In genomic region chr4:139452000-139452399, GRCh38 we compare ENCODE assay signal across 10 cellular contexts. TPM values are rescaled to one million over a fixed set of nuclear protein-coding genes. Genes with fewer than 3 reads are reported as not detected.
DNase-seq lines count a peak whose midpoint lies in the region; ATAC-seq lines count a peak whose summit lies in the region.
"Had no signal": no experiment of that assay in that cellular context is flagged by ENCODE, and none has a peak within 500 bp of the region (broad histone marks: within the 10 kb centered on the region; RNA-seq: fewer than 3 reads in every experiment).

No MANE protein-coding gene starts in this region.

- peaks cover 44% of the 10 kb centered on the region for H3K4me1 Mint-ChIP-seq in stimulated activated naive CD8-positive, alpha-beta T cell treated with anti-CD3 and anti-CD28 coated beads, Interleukin-15, Interleukin-2, amounts not matched to agents 100 ng/mL and 50 ng/mL, for 24 hours (ENCODE audit: low read depth)
- peaks cover 43% of the 10 kb centered on the region for H3K4me1 Mint-ChIP-seq in activated naive CD8-positive, alpha-beta T cell (ENCODE audit: low read depth)
- H3K4me1 Mint-ChIP-seq in immature natural killer cell: peaks cover 45 to 52% of the 10 kb centered on the region in 2 donors

- no peak overlapping the region for H3K27ac Mint-ChIP-seq in stimulated activated naive CD8-positive, alpha-beta T cell treated with anti-CD3 and anti-CD28 coated beads, Interleukin-15, Interleukin-2, amounts not matched to agents 100 ng/mL and 50 ng/mL, for 24 hours
- peak overlapping the region; percentile 98 for H3K27ac Mint-ChIP-seq in activated naive CD8-positive, alpha-beta T cell
- H3K27ac Mint-ChIP-seq in immature natural killer cell: peak overlapping the region; percentile 96 to 99 (median 98)

- peak overlapping the region; percentile 93 for H3K4me3 Mint-ChIP-seq in stimulated activated naive CD8-positive, alpha-beta T cell treated with anti-CD3 and anti-CD28 coated beads, Interleukin-15, Interleukin-2, amounts not matched to agents 100 ng/mL and 50 ng/mL, for 24 hours
- peak overlapping the region; percentile 95 for H3K4me3 Mint-ChIP-seq in activated naive CD8-positive, alpha-beta T cell
- peak overlapping the region in 2 of 5 donors; percentile 31 to 97 for H3K4me3 Mint-ChIP-seq in immature natural killer cell

- in situ Hi-C loops in ACHN (cut with HindIII; ENCODE audit: low pct_ligation_motif_present, low pct_unique_long_range_greater_than_20kb, low sequenced_read_pairs): no loop called here

- no peaks in the 10 kb centered on the region for H3K27me3 Mint-ChIP-seq in stimulated activated naive CD8-positive, alpha-beta T cell treated with anti-CD3 and anti-CD28 coated beads, Interleukin-15, Interleukin-2, amounts not matched to agents 100 ng/mL and 50 ng/mL, for 24 hours
- H3K27me3 Mint-ChIP-seq in activated naive CD8-positive, alpha-beta T cell: no peaks in the 10 kb centered on the region
- H3K27me3 Mint-ChIP-seq in immature natural killer cell (ENCODE audit: low read depth in 3 of 3): peaks cover 9 to 15% (median 15%) of the 10 kb centered on the region in 3 donors

- no peak for ATAC-seq in stimulated activated naive CD8-positive, alpha-beta T cell treated with anti-CD3 and anti-CD28 coated beads, Interleukin-15, Interleukin-2, amounts not matched to agents 100 U/mL and 50 U/mL, for 24 hours
- ATAC-seq in GM21423 (IDR thresholded peaks at IDR 0.05; ENCODE audit: unreplicated experiment): no peak
- no peak for ATAC-seq in GM18909 (IDR thresholded peaks at IDR 0.05; ENCODE audit: poor library complexity, unreplicated experiment)

- no peak for DNase-seq in stimulated activated naive CD8-positive, alpha-beta T cell treated with anti-CD3 and anti-CD28 coated beads, Interleukin-15, Interleukin-2, amounts not matched to agents 100 U/mL and 50 U/mL, for 24 hours
- no peak for DNase-seq in immature natural killer cell
- no peak for DNase-seq in ACHN
- DNase-seq in occipital lobe (lab: John Stamatoyannopoulos, UW): no peak
- DNase-seq: H7, NCI-H2227 treated with DMSO at 0.1 percent for 48 hours had no signal

- H3K9me3 Mint-ChIP-seq in stimulated activated naive CD8-positive, alpha-beta T cell treated with anti-CD3 and anti-CD28 coated beads, Interleukin-15, Interleukin-2, amounts not matched to agents 100 ng/mL and 50 ng/mL, for 24 hours: no peaks in the 10 kb centered on the region
- H3K9me3 Mint-ChIP-seq in activated naive CD8-positive, alpha-beta T cell (ENCODE audit: low read depth): no peaks in the 10 kb centered on the region
- no peaks in the 10 kb centered on the region for H3K9me3 Mint-ChIP-seq in immature natural killer cell

- peaks cover 7% of the 10 kb centered on the region for H3K36me3 Mint-ChIP-seq in stimulated activated naive CD8-positive, alpha-beta T cell treated with anti-CD3 and anti-CD28 coated beads, Interleukin-15, Interleukin-2, amounts not matched to agents 100 ng/mL and 50 ng/mL, for 24 hours (ENCODE audit: low read depth)
- no peaks in the 10 kb centered on the region for H3K36me3 Mint-ChIP-seq in activated naive CD8-positive, alpha-beta T cell
- peaks cover 0 to 4% (median 0%) of the 10 kb centered on the region in 3 donors for H3K36me3 Mint-ChIP-seq in immature natural killer cell

RNA-seq across cellular contexts. Expression of gene RAB33B, which starts 1.9 kb away (rescaled TPM):
- polyA plus RNA-seq in immature natural killer cell: 1 to 10 TPM; 2.8 to 6.8 (median 3.8) TPM
- total RNA-seq in occipital lobe: 47.7 TPM
